In genomic region chr19:51702754-51703654, GRCh38 we compare ENCODE assay signal across 10 cellular contexts. TPM values are rescaled to one million over a fixed set of nuclear protein-coding genes. Genes with fewer than 3 reads are reported as not detected.
DNase-seq lines count a peak whose midpoint lies in the region; ATAC-seq and TF ChIP-seq lines count a peak whose summit lies in the region.
"Had no signal": no experiment of that assay in that cellular context is flagged by ENCODE, and none has a peak within 500 bp of the region (broad histone marks: within the 10 kb centered on the region; RNA-seq: fewer than 3 reads in every experiment).

No MANE protein-coding gene starts in this region.

- DNase-seq in NCI-H748 (lab: John Stamatoyannopoulos, UW; ENCODE audit: unreplicated experiment): peak; percentile 44
- DNase-seq in NCI-H748 treated with DMSO at 0.1 percent for 48 hours (lab: John Stamatoyannopoulos, UW): no peak
- DNase-seq in mammary epithelial cell: no peak
- DNase-seq in right lobe of liver: peak in 2 of 3 donors; percentile 40 to 60
- DNase-seq in testis: no peak
- DNase-seq in KG1 (lab: John Stamatoyannopoulos, UW): no peak
- DNase-seq in activated CD4-positive, CD25-positive, alpha-beta regulatory T cell (lab: John Stamatoyannopoulos, UW): no peak
- no peak for DNase-seq in NCI-H345 treated with DMSO at 0.1 percent for 48 hours (lab: John Stamatoyannopoulos, UW; ENCODE audit: unreplicated experiment)

- in situ Hi-C loops in mammary epithelial cell (cut with MboI; ENCODE audit: low sequenced_read_pairs in 2 of 2): no loop called here

- H3K27ac ChIP-seq in mammary epithelial cell (ENCODE audit: insufficient read depth, low read depth, low read length) (no peak overlapping the region), right lobe of liver (peak overlapping the region in 2 of 3 donors; percentile 70 to 88), testis (peak overlapping the region; percentile 89 to 90)

- dilution Hi-C loops in mammary epithelial cell (cut with HindIII; ENCODE audit: low sequenced_read_pairs): no loop called here

- peak overlapping the region in 1 of 3 experiments; percentile 88 for H3K4me3 ChIP-seq in mammary epithelial cell (replicated peaks in 1 of 3; ENCODE audit: insufficient read depth in 1 of 3, low read depth in 2 of 3, low read length in 3 of 3)
- peak overlapping the region in 2 of 3 donors; percentile 48 to 62 for H3K4me3 ChIP-seq in right lobe of liver
- peak overlapping the region; percentile 55 to 63 for H3K4me3 ChIP-seq in testis

- peaks cover 22% of the 10 kb centered on the region for H3K36me3 ChIP-seq in mammary epithelial cell (ENCODE audit: insufficient read depth, low read length)
- no peaks in the 10 kb centered on the region for H3K36me3 ChIP-seq in right lobe of liver
- H3K36me3 ChIP-seq in testis (ENCODE audit: low read depth, missing control alignments): no peaks in the 10 kb centered on the region

- no peak for TF ChIP-seq CTCF in mammary epithelial cell (conservative IDR thresholded peaks at IDR 0.05 in 1 of 2, IDR thresholded peaks at IDR 0.05 in 1 of 2; ENCODE audit: extremely low read depth in 1 of 2, insufficient read depth in 1 of 2, low read depth in 1 of 2, low read length in 2 of 2)
- no peak for TF ChIP-seq CTCF in right lobe of liver (IDR thresholded peaks at IDR 0.05)
- no peak for TF ChIP-seq CTCF in testis (IDR thresholded peaks at IDR 0.05)

- TF ChIP-seq POLR2A in right lobe of liver (IDR thresholded peaks at IDR 0.05): no peak
- no peak for TF ChIP-seq POLR2A in testis (IDR thresholded peaks at IDR 0.05)

- no peaks in the 10 kb centered on the region for H4K20me1 ChIP-seq in mammary epithelial cell (ENCODE audit: insufficient read depth, low read length)

- peaks cover 7% of the 10 kb centered on the region for H3K79me2 ChIP-seq in mammary epithelial cell (ENCODE audit: insufficient read depth, low read length)

- WGBS in mammary epithelial cell (ENCODE audit: low coverage, missing lambda C conversion rate): 32% methylated on average over 19 of the region's 48 CpGs
- 9% methylated on average over 36 of the region's 48 CpGs for WGBS in right lobe of liver (ENCODE audit: insufficient coverage, low coverage, low lambda C conversion rate, missing lambda C conversion rate)
- WGBS in testis, 2 donors: 61 to 68% methylated on average over 36 to 48 of the region's 48 CpGs

- no TSS peak for BruUV-seq in mammary epithelial cell (replicated peaks; lab: Mats Ljungman, UMichigan)

- intact Hi-C loops in mammary epithelial cell (cut with micrococcal nuclease) (no loop called here), right lobe of liver (cut with DNase I) (no loop called here), testis (cut with DNase I; ENCODE audit: low total_unique reads) (no loop called here)

- CTCF ChIA-PET in mammary epithelial cell (lab: Charles Lee; ENCODE audit: low non-redundant PET): no interaction called here

- no peaks in the 10 kb centered on the region for H3K27me3 ChIP-seq in mammary epithelial cell (ENCODE audit: insufficient read depth, low read length)
- no peaks in the 10 kb centered on the region for H3K27me3 ChIP-seq in right lobe of liver
- no peaks in the 10 kb centered on the region for H3K27me3 ChIP-seq in testis
- H3K27me3 ChIP-seq: SJSA1 had no signal

- H3K9ac ChIP-seq in mammary epithelial cell (ENCODE audit: insufficient read depth, low read length): no peak overlapping the region

- H2AFZ ChIP-seq in mammary epithelial cell (ENCODE audit: low read depth, low read length): no peak overlapping the region

- H3K4me1 ChIP-seq in mammary epithelial cell (ENCODE audit: insufficient read depth, low read length) (peaks cover 23% of the 10 kb centered on the region), right lobe of liver (no peaks in the 10 kb centered on the region), testis (peaks cover 11% of the 10 kb centered on the region)

- H3K4me2 ChIP-seq in mammary epithelial cell (ENCODE audit: insufficient read depth, low read depth, low read length): peak overlapping the region; percentile 95

- no peak for ATAC-seq in right lobe of liver

- no peaks in the 10 kb centered on the region for H3K9me3 ChIP-seq in mammary epithelial cell (replicated peaks; ENCODE audit: insufficient read depth, low read length)
- no peaks in the 10 kb centered on the region for H3K9me3 ChIP-seq in right lobe of liver
- no peaks in the 10 kb centered on the region for H3K9me3 ChIP-seq in testis
- H3K9me3 ChIP-seq: SJSA1 had no signal

RNA-seq across cellular contexts. Expression of gene SPACA6, which starts 9.9 kb away (rescaled TPM):
- total RNA-seq in mammary epithelial cell (10 to 100 TPM in 1 of 2 donors, 1 to 10 TPM in 1; 3.7 to 16.1 TPM), right lobe of liver (1 to 10 TPM in 5 of 6 experiments, under 1 TPM in 1; 0.98 to 4.7 (median 2.3) TPM), testis (100 to 1,000 TPM in 1 of 2 donors, 10 to 100 TPM in 1; 37.8 to 106 TPM)
- polyA plus RNA-seq in mammary epithelial cell (5.2 TPM), testis (ENCODE audit: insufficient read depth, low read depth, low replicate concordance) (19.8 TPM)
- 1.2 TPM for polyA minus RNA-seq in mammary epithelial cell

RNA-seq across cellular contexts. Expression of gene HAS1, which starts 20.8 kb away (rescaled TPM):
- total RNA-seq in mammary epithelial cell (under 1 TPM in 1 of 2 donors, not detected in 1; 0.82 TPM), right lobe of liver (not detected), testis (1 to 10 TPM in 1 of 2 donors, under 1 TPM in 1; 0.99 to 2.1 TPM)
- polyA plus RNA-seq in mammary epithelial cell (0.05 TPM), testis (ENCODE audit: insufficient read depth, low read depth, low replicate concordance) (0.44 TPM)
- not detected for polyA minus RNA-seq in mammary epithelial cell
- total RNA-seq: renal cortical epithelial cell, SJSA1 had no signal

RNA-seq across cellular contexts. Expression of gene FPR1, which starts 48.7 kb away (rescaled TPM):
- total RNA-seq in mammary epithelial cell (under 1 TPM; under 0.01 to 0.31 TPM), right lobe of liver (1 to 10 TPM; 1.1 to 9.0 (median 5.2) TPM), testis (1 to 10 TPM; 1.4 to 2.1 TPM)
- polyA plus RNA-seq in mammary epithelial cell (1.2 TPM), testis (ENCODE audit: insufficient read depth, low read depth, low replicate concordance) (3.5 TPM)
- polyA minus RNA-seq in mammary epithelial cell: 19.9 TPM
- total RNA-seq: SJSA1 had no signal

RNA-seq across cellular contexts. Expression of gene SIGLEC14, which starts 56.4 kb away (rescaled TPM):
- total RNA-seq in mammary epithelial cell: not detected
- 0.03 TPM for polyA plus RNA-seq in mammary epithelial cell
- not detected for polyA minus RNA-seq in mammary epithelial cell
- total RNA-seq in right lobe of liver: 1 to 10 TPM in 4 of 6 experiments, not detected in 2; 2.9 to 6.1 (median 3.4) TPM
- 1 to 10 TPM; 3.7 to 5.7 TPM for total RNA-seq in testis
- polyA plus RNA-seq in testis (ENCODE audit: insufficient read depth, low read depth, low replicate concordance): 1.5 TPM
- total RNA-seq: renal cortical epithelial cell, SJSA1 had no signal

RNA-seq across cellular contexts. Expression of gene FPR2, which starts 58.0 kb away (rescaled TPM):
- total RNA-seq in mammary epithelial cell (not detected), right lobe of liver (1 to 10 TPM in 3 of 6 experiments, under 1 TPM in 3; 0.75 to 1.6 (median 1.1) TPM), testis (under 1 TPM; 0.19 to 0.31 TPM)
- polyA plus RNA-seq in mammary epithelial cell (0.08 TPM), testis (ENCODE audit: insufficient read depth, low read depth, low replicate concordance) (1.3 TPM)
- polyA minus RNA-seq in mammary epithelial cell: not detected
- total RNA-seq: SJSA1 had no signal

Comparison
In these comparisons a context has a peak if more than half of its experiments do, and no peak if none do; other contexts are left out.
1. DNase-seq: peak in NCI-H748 (single experiment) and right lobe of liver (2 of 3); none in NCI-H748 treated with DMSO at 0.1 percent for 48 hours (single experiment), mammary epithelial cell (single experiment), testis (single experiment), KG1 (single experiment), activated CD4-positive, CD25-positive, alpha-beta regulatory T cell (0 of 4) and NCI-H345 treated with DMSO at 0.1 percent for 48 hours (single experiment).